Comparison of ENCODE assay signal across 35 cellular contexts in genomic region chr19:11548315-11548700, GRCh38. TPM values are rescaled to one million over a fixed set of nuclear protein-coding genes. Genes with fewer than 3 reads are reported as not detected.
"Had no signal": no experiment of that assay in that cellular context is flagged by ENCODE, and none has a peak within 500 bp of the region (broad histone marks: within the 10 kb centered on the region; RNA-seq: fewer than 3 reads in every experiment).

No MANE protein-coding gene starts in this region.

- H3K9me3 ChIP-seq: adrenal gland, body of pancreas, esophagus squamous epithelium, gastroesophageal sphincter had no signal

- H3K27me3 ChIP-seq: adrenal gland, body of pancreas, esophagus squamous epithelium, gastroesophageal sphincter had no signal

- H3K4me3 ChIP-seq: adrenal gland, body of pancreas, esophagus squamous epithelium, gastroesophageal sphincter had no signal

- H3K4me1 ChIP-seq: adrenal gland, body of pancreas, esophagus squamous epithelium had no signal

- H3K27ac ChIP-seq: adrenal gland, body of pancreas, esophagus squamous epithelium, WERI-Rb-1 had no signal

- ATAC-seq: activated CD4-positive, alpha-beta T cell treated with anti-CD3 and anti-CD28 coated beads for 36 hours; activated CD8-positive, alpha-beta memory T cell treated with anti-CD3 and anti-CD28 coated beads, Interleukin-2, amount 10 ng/mL, durations not matched to agents 7 days and 5 days; activated CD8-positive, alpha-beta T cell treated with anti-CD3 and anti-CD28 coated beads, Interleukin-2, amount 10 ng/mL, durations not matched to agents 7 days and 5 days; activated naive CD8-positive, alpha-beta T cell treated with anti-CD3 and anti-CD28 coated beads, Interleukin-2, amount 50 U/mL, for 24 hours; body of pancreas; effector memory CD8-positive, alpha-beta T cell; gastroesophageal sphincter; T-helper 17 cell had no signal

- DNase-seq: activated CD4-positive, alpha-beta memory T cell treated with anti-CD3 and anti-CD28 coated beads for 36 hours; activated CD4-positive, alpha-beta T cell treated with anti-CD3 and anti-CD28 coated beads for 36 hours; activated CD4-positive, alpha-beta T cell treated with anti-CD3 and anti-CD28 coated beads, Interleukin-2, amount 10 ng/mL, durations not matched to agents 24 days and 14 days; activated CD4-positive, CD25-positive, alpha-beta regulatory T cell; activated CD4-positive, CD25-positive, alpha-beta regulatory T cell treated with anti-CD3 and anti-CD28 coated beads, Interleukin-2, amount 50 U/mL, for 72 hours; activated CD8-positive, alpha-beta memory T cell treated with anti-CD3 and anti-CD28 coated beads, Interleukin-2, amount 10 ng/mL, durations not matched to agents 7 days and 5 days; activated CD8-positive, alpha-beta memory T cell treated with anti-CD3 and anti-CD28 coated beads, Interleukin-2, amount 50 U/mL, for 4 hours; activated CD8-positive, alpha-beta T cell treated with anti-CD3 and anti-CD28 coated beads, Interleukin-2, amount 10 ng/mL, durations not matched to agents 7 days and 5 days; activated effector memory CD4-positive, alpha-beta T cell treated with anti-CD3 and anti-CD28 coated beads, Interleukin-2, amount 50 U/mL, for 16 hours; activated naive CD4-positive, alpha-beta T cell treated with anti-CD3 and anti-CD28 coated beads for 36 hours; activated naive CD8-positive, alpha-beta T cell treated with anti-CD3 and anti-CD28 coated beads for 36 hours; activated naive CD8-positive, alpha-beta T cell treated with anti-CD3 and anti-CD28 coated beads, Interleukin-2, amount 50 U/mL, for 24 hours; activated T-cell treated with anti-CD3 and anti-CD28 coated beads, Interleukin-2, amount 50 U/mL, for 1 hour; activated T-cell treated with anti-CD3 and anti-CD28 coated beads, Interleukin-2, amount 50 U/mL, for 48 hours; adrenal gland; amygdala; aorta; body of pancreas; caudate nucleus; cortex of kidney; dermis blood vessel endothelial cell; effector CD4-positive, alpha-beta T cell; effector memory CD8-positive, alpha-beta T cell; erythroblast; esophagus squamous epithelium; foreskin melanocyte; T-helper 1 cell; T-helper 17 cell; T1000; WERI-Rb-1 had no signal

- FAIRE-seq: colon had no signal

RNA-seq across cellular contexts. Expression of gene CNN1, which starts 9.7 kb away (rescaled TPM):
- total RNA-seq: activated CD4-positive, alpha-beta memory T cell treated with anti-CD3 and anti-CD28 coated beads for 36 hours; activated CD4-positive, alpha-beta T cell treated with anti-CD3 and anti-CD28 coated beads for 36 hours; activated CD4-positive, alpha-beta T cell treated with anti-CD3 and anti-CD28 coated beads, Interleukin-2, amount 10 ng/mL, durations not matched to agents 24 days and 14 days; activated CD8-positive, alpha-beta memory T cell treated with anti-CD3 and anti-CD28 coated beads for 36 hours; activated CD8-positive, alpha-beta memory T cell treated with anti-CD3 and anti-CD28 coated beads, Interleukin-2, amount 10 ng/mL, durations not matched to agents 7 days and 5 days; activated CD8-positive, alpha-beta T cell treated with anti-CD3 and anti-CD28 coated beads, Interleukin-2, amount 10 ng/mL, durations not matched to agents 7 days and 5 days; activated naive CD4-positive, alpha-beta T cell treated with anti-CD3 and anti-CD28 coated beads for 36 hours; activated T-helper 1 cell treated with anti-CD3 and anti-CD28 coated beads, Interleukin-12 subunit alpha, Interleukin-12 subunit beta, Interleukin-2, Interleukin-4 antibody, amounts not matched to agents 30 ng/mL and 10 ng/mL and 1 ng/mL, durations not matched to agents 14 hours and 24 hours and 36 hours; activated T-helper 2 cell treated with anti-CD3 and anti-CD28 coated beads, Interferon-gamma antibody, Interleukin-2, Interleukin-4, amounts not matched to agents 10 μg/mL and 5 μg/mL and 100 μg/mL, durations not matched to agents 14 hours and 24 hours and 36 hours had no signal
